Comparison of ENCODE assay signal across 24 cellular contexts in the genomic region with DNA sequence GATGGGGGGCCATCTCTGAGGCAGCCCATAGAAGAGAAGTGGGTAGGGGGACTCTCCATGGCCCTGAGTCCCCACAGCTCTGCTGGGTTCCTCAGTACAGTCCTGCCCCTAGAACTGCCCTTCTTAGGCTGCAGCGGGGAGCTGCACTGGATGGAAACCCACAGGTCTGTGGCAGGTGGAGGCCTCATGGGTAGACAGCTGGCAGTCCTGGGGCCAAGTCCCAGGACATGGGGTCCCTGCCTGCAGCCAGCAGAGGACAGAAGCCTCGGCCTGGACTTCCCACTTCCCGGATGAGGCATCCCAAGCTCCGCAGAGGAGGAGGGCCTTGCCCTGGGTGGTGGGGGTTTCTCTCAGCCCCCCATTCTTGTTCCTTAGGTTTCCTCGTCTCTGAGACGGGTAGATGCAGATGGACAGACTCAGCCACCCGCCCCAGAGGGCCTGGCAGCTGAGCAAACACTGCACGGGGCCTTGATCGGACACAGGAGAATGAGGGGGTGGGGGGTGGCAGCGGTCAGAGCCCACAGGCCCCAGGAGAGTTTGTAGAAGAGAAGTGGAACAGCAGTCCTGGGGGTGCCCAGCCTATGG.
DNase-seq lines count a peak whose midpoint lies in the region; ATAC-seq and TF ChIP-seq lines count a peak whose summit lies in the region.
"Had no signal": no experiment of that assay in that cellular context is flagged by ENCODE, and none has a peak within 500 bp of the region (broad histone marks: within the 10 kb centered on the region; RNA-seq: fewer than 3 reads in every experiment).

No MANE protein-coding gene starts in this region.

- H3K4me3 Mint-ChIP-seq in nephron: no peak overlapping the region
- H3K4me3 Mint-ChIP-seq: activated naive CD4-positive, alpha-beta T cell treated with anti-CD3 and anti-CD28 coated beads, Interleukin-2, amount 50 U/mL, for 24 hours; CD14-positive monocyte; memory B cell; stimulated activated naive B cell treated with anti-CD40 and anti-IgM and Interleukin-4, amounts not matched to agents 10 μg/mL and 1 μg/mL and 100 μg/mL, for 72 hours had no signal

- TF ChIP-seq CTCF in HEK293 (tag by site-specific recombination; IDR thresholded peaks at IDR 0.05) (no peak), nephron (IDR thresholded peaks at IDR 0.05; ENCODE audit: unreplicated experiment in 3 of 3) (no peak)

- H3K36me3 Mint-ChIP-seq in nephron (ENCODE audit: low read depth): no peaks in the 10 kb centered on the region
- H3K36me3 Mint-ChIP-seq: activated naive CD4-positive, alpha-beta T cell treated with anti-CD3 and anti-CD28 coated beads, Interleukin-2, amount 50 U/mL, for 24 hours; CD14-positive monocyte; memory B cell; stimulated activated naive B cell treated with anti-CD40 and anti-IgM and Interleukin-4, amounts not matched to agents 10 μg/mL and 1 μg/mL and 100 μg/mL, for 72 hours had no signal

- H3K36me3 ChIP-seq in BLaER1 treated with 17β-estradiol and CSF1 and Interleukin-3, amounts not matched to agents 10 nM and 100 nM: no peaks in the 10 kb centered on the region
- H3K36me3 ChIP-seq in HEK293 (ENCODE audit: control insufficient read depth in 2 of 2, insufficient read depth in 1 of 2, low read length in 2 of 2): no peaks in the 10 kb centered on the region
- H3K36me3 ChIP-seq: esophagus squamous epithelium, uterus had no signal

- no peak overlapping the region for H3K4me3 ChIP-seq in BLaER1 treated with 17β-estradiol and CSF1 and Interleukin-3, amounts not matched to agents 10 nM and 100 nM
- no peak overlapping the region for H3K4me3 ChIP-seq in HEK293 (ENCODE audit: low read depth, low read length)
- H3K4me3 ChIP-seq: esophagus squamous epithelium, uterus had no signal

- POLR2A ChIA-PET in HEK293 (lab: Yijun Ruan, JAX): interaction anchor here (1.2 kb wide), 1 partner anchor 16 kb away, joined by 3 read pairs; no protein-coding TSS in a partner anchor

- peaks cover 55% of the 10 kb centered on the region for H3K4me1 Mint-ChIP-seq in nephron
- H3K4me1 Mint-ChIP-seq: memory B cell had no signal

- H3K27me3 ChIP-seq in BLaER1 treated with 17β-estradiol and CSF1 and Interleukin-3, amounts not matched to agents 10 nM and 100 nM: no peaks in the 10 kb centered on the region
- H3K27me3 ChIP-seq: esophagus squamous epithelium, uterus had no signal

- DNase-seq in SHP77 (lab: John Stamatoyannopoulos, UW) (peak; percentile 63 to 79), posterior cingulate gyrus (no peak)
- DNase-seq: activated CD4-positive, alpha-beta T cell treated with anti-CD3 and anti-CD28 coated beads for 4 hours; cortex of kidney; esophagus squamous epithelium; KBM-7; left colon; NCI-H187; NCI-H226; NK-92 treated with Interleukin-12 subunit alpha and Interleukin-12 subunit beta, amount 100 ng/mL, for 24 hours; occipital lobe; retina; SK-N-SH; stimulated activated naive B cell treated with anti-CD40 and anti-IgM and Interleukin-4, amounts not matched to agents 10 μg/mL and 1 μg/mL and 100 μg/mL, for 72 hours; T-helper 17 cell; uterus had no signal

- no peaks in the 10 kb centered on the region for H3K9me3 Mint-ChIP-seq in nephron
- H3K9me3 Mint-ChIP-seq: activated naive CD4-positive, alpha-beta T cell treated with anti-CD3 and anti-CD28 coated beads, Interleukin-2, amount 50 U/mL, for 24 hours; memory B cell; stimulated activated naive B cell treated with anti-CD40 and anti-IgM and Interleukin-4, amounts not matched to agents 10 μg/mL and 1 μg/mL and 100 μg/mL, for 72 hours had no signal

- H3K27ac Mint-ChIP-seq in nephron: peak overlapping the region; percentile 61 to 87 (median 70)
- H3K27ac Mint-ChIP-seq: activated naive CD4-positive, alpha-beta T cell treated with anti-CD3 and anti-CD28 coated beads, Interleukin-2, amount 50 U/mL, for 24 hours; memory B cell; stimulated activated naive B cell treated with anti-CD40 and anti-IgM and Interleukin-4, amounts not matched to agents 10 μg/mL and 1 μg/mL and 100 μg/mL, for 72 hours had no signal

- ATAC-seq in HG03135 (IDR thresholded peaks at IDR 0.05; ENCODE audit: unreplicated experiment): no peak
- ATAC-seq in HG03139 (IDR thresholded peaks at IDR 0.05; ENCODE audit: unreplicated experiment): no peak
- ATAC-seq: left colon; stimulated activated naive B cell treated with anti-CD40 and anti-IgM and Interleukin-4, amounts not matched to agents 10 μg/mL and 1 μg/mL and 100 μg/mL, for 72 hours; T-helper 17 cell had no signal

- peaks cover 6% of the 10 kb centered on the region for H3K27me3 Mint-ChIP-seq in nephron (ENCODE audit: low read depth)
- H3K27me3 Mint-ChIP-seq: activated naive CD4-positive, alpha-beta T cell treated with anti-CD3 and anti-CD28 coated beads, Interleukin-2, amount 50 U/mL, for 24 hours; T-helper 17 cell had no signal

- CTCF ChIA-PET in HEK293 (lab: Yijun Ruan, JAX): interaction anchor here (1.6 kb wide), 1 partner anchor 293 kb away, joined by 5 read pairs; no protein-coding TSS in a partner anchor

- H3K4me1 ChIP-seq in BLaER1 treated with 17β-estradiol and CSF1 and Interleukin-3, amounts not matched to agents 10 nM and 100 nM: peaks cover 61 to 91% (median 82%) of the 10 kb centered on the region in 10 experiments
- H3K4me1 ChIP-seq in HEK293 (ENCODE audit: control insufficient read depth, insufficient read depth, low read length): 0 out of 2 replicates have a peak, but pooled peaks cover 2% of the 10 kb centered on the region

- intact Hi-C loops in posterior cingulate gyrus (cut with DNase I): no loop called here

- no peaks in the 10 kb centered on the region for H3K9me3 ChIP-seq in BLaER1 treated with 17β-estradiol and CSF1 and Interleukin-3, amounts not matched to agents 10 nM and 100 nM (replicated peaks in 1 of 11)
- no peaks in the 10 kb centered on the region for H3K9me3 ChIP-seq in HEK293 (ENCODE audit: control insufficient read depth, insufficient read depth, low read depth, low read length)
- H3K9me3 ChIP-seq: esophagus squamous epithelium, SK-N-SH, uterus had no signal

- H3K4me2 ChIP-seq in BLaER1 treated with 17β-estradiol and CSF1 and Interleukin-3, amounts not matched to agents 10 nM and 100 nM: peak overlapping the region; percentile 60 to 93 (median 80)
- H3K4me2 ChIP-seq: SK-N-SH had no signal

- no peaks in the 10 kb centered on the region for H4K20me1 ChIP-seq in BLaER1 treated with 17β-estradiol and CSF1 and Interleukin-3, amounts not matched to agents 10 nM and 100 nM

- peak overlapping the region in 7 of 11 experiments; percentile 6 to 48 (median 28); a peak in 10 of 22 replicates for H3K27ac ChIP-seq in BLaER1 treated with 17β-estradiol and CSF1 and Interleukin-3, amounts not matched to agents 10 nM and 100 nM
- H3K27ac ChIP-seq in HEK293 (ENCODE audit: extremely low read depth, low read depth, low read length): no peak overlapping the region
- H3K27ac ChIP-seq: esophagus squamous epithelium, uterus had no signal

- peak overlapping the region in 9 of 11 experiments; percentile 4 to 63 (median 44); a peak in 14 of 22 replicates for H3K9ac ChIP-seq in BLaER1 treated with 17β-estradiol and CSF1 and Interleukin-3, amounts not matched to agents 10 nM and 100 nM
- H3K9ac ChIP-seq: SK-N-SH had no signal

TF ChIP-seq in HEK293, 187 proteins besides CTCF, POLR2A, EP300 and RAD21:
- no peak for TF ChIP-seq ZNF600 (tag by site-specific recombination; IDR thresholded peaks at IDR 0.05)
- TF ChIP-seq GLIS1 (tag by site-specific recombination; IDR thresholded peaks at IDR 0.05): peak; percentile 35; the same call in 1 of the 2 replicates
- no peak for TF ChIP-seq EGR2 (tag by site-specific recombination; IDR thresholded peaks at IDR 0.05; ENCODE audit: low read depth)
- TF ChIP-seq FEZF1 (tag by site-specific recombination; IDR thresholded peaks at IDR 0.05): no peak
- no peak for TF ChIP-seq ZFP69B (tag by site-specific recombination; IDR thresholded peaks at IDR 0.05)
- TF ChIP-seq ZNF521 (tag by site-specific recombination; IDR thresholded peaks at IDR 0.05): no peak
- no peak for TF ChIP-seq ZNF394 (tag by site-specific recombination; IDR thresholded peaks at IDR 0.05; ENCODE audit: borderline replicate concordance)
- TF ChIP-seq ZNF133 (tag by site-specific recombination; IDR thresholded peaks at IDR 0.05): no peak
- no peak for TF ChIP-seq ZBTB17 (tag by site-specific recombination; IDR thresholded peaks at IDR 0.05)

Comparison
In these comparisons a context has a peak if more than half of its experiments do, and no peak if none do; other contexts are left out.
1. DNase-seq: peak in SHP77 (2 of 2); none in posterior cingulate gyrus (0 of 10).